In the genomic region with DNA sequence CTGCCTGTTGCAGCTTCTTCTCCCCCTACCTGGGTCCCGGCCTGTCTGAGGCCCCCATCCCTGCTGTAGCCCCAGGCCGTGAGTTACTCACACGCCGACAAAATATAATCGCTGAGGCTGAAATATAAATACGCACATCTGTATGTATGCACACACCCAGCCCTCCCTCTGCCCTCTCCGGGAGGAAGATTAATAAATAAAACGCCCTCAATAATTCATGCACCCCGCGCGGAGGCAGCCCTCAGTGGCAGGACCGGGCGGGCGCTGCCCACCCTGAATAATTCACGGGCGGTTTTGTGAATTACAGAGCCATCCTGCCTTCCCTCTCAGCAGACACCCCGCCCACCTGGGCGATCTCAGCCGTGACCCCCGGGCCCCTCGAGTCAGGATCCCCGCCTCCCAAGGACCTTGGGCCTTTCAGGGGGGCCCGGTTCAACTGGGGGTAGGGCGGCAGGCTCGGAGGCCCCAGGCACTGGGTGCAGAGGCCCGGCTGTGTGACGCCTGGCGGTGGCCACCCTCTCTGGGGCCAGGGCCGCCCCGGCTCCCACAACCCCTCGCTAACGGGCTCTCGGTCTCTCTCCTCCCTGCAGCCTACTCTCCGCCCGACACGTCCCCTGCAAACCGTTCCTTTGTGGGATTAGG, we compare ENCODE assay signal across 19 cellular contexts. TPM values are rescaled to one million over a fixed set of nuclear protein-coding genes. Genes with fewer than 3 reads are reported as not detected.
"Had no signal": no experiment of that assay in that cellular context is flagged by ENCODE, and none has a peak within 500 bp of the region (broad histone marks: within the 10 kb centered on the region; RNA-seq: fewer than 3 reads in every experiment).

No MANE protein-coding gene starts in this region.

- ATAC-seq: left cardiac atrium; naive thymus-derived CD8-positive, alpha-beta T cell had no signal

- H3K4me3 ChIP-seq: prostate gland, thyroid gland had no signal

- H3K27me3 ChIP-seq: thyroid gland had no signal

- DNase-seq: activated CD4-positive, CD25-positive, alpha-beta regulatory T cell; amniotic stem cell; cerebellar nuclear complex; endodermal cell; head of caudate nucleus; left cardiac atrium; naive thymus-derived CD8-positive, alpha-beta T cell; occipital lobe; stimulated activated CD4-positive, alpha-beta T cell treated with anti-CD3 and anti-CD28 coated beads, Interleukin-12 subunit alpha, Interleukin-12 subunit beta, amount 100 ng/mL, for 4 hours; stimulated activated CD4-positive, alpha-beta T cell treated with anti-CD3 and anti-CD28 coated beads, Interleukin-2, amount 100 ng/mL, for 48 hours; T-helper 2 cell; thyroid gland had no signal

- H3K9me3 ChIP-seq: prostate gland, thyroid gland had no signal

- H3K27me3 Mint-ChIP-seq: activated naive CD4-positive, alpha-beta T cell treated with anti-CD3 and anti-CD28 coated beads, Interleukin-2, amount 50 U/mL, for 24 hours; naive thymus-derived CD8-positive, alpha-beta T cell had no signal

- H3K9me3 Mint-ChIP-seq: activated naive CD4-positive, alpha-beta T cell treated with anti-CD3 and anti-CD28 coated beads, Interleukin-2, amount 50 U/mL, for 24 hours; endodermal cell; naive thymus-derived CD8-positive, alpha-beta T cell had no signal

- H3K4me1 ChIP-seq: prostate gland had no signal

- H3K4me3 Mint-ChIP-seq: activated naive CD4-positive, alpha-beta T cell treated with anti-CD3 and anti-CD28 coated beads, Interleukin-2, amount 50 U/mL, for 24 hours; brain; endodermal cell; naive thymus-derived CD8-positive, alpha-beta T cell had no signal

- H3K27ac Mint-ChIP-seq: activated naive CD4-positive, alpha-beta T cell treated with anti-CD3 and anti-CD28 coated beads, Interleukin-2, amount 50 U/mL, for 24 hours; endodermal cell had no signal

- H3K4me1 Mint-ChIP-seq: activated naive CD4-positive, alpha-beta T cell treated with anti-CD3 and anti-CD28 coated beads, Interleukin-2, amount 50 U/mL, for 24 hours had no signal

- H3K36me3 Mint-ChIP-seq: activated naive CD4-positive, alpha-beta T cell treated with anti-CD3 and anti-CD28 coated beads, Interleukin-2, amount 50 U/mL, for 24 hours had no signal

RNA-seq across cellular contexts. Expression of gene SMIM24, which starts 24.2 kb away (rescaled TPM):
- total RNA-seq: dermis microvascular lymphatic vessel endothelial cell; endodermal cell; fibroblast of villous mesenchyme; left cardiac atrium; lung microvascular endothelial cell; mononuclear cell; naive thymus-derived CD8-positive, alpha-beta T cell; occipital lobe; thyroid gland had no signal

RNA-seq across cellular contexts. Expression of gene SMIM44, which starts 27.2 kb away (rescaled TPM):
- total RNA-seq: dermis microvascular lymphatic vessel endothelial cell; endodermal cell; fibroblast of villous mesenchyme; left cardiac atrium; lung microvascular endothelial cell; mononuclear cell; naive thymus-derived CD8-positive, alpha-beta T cell; occipital lobe; thyroid gland had no signal
